ENCODE assay signal across 8 cellular contexts in the genomic region with DNA sequence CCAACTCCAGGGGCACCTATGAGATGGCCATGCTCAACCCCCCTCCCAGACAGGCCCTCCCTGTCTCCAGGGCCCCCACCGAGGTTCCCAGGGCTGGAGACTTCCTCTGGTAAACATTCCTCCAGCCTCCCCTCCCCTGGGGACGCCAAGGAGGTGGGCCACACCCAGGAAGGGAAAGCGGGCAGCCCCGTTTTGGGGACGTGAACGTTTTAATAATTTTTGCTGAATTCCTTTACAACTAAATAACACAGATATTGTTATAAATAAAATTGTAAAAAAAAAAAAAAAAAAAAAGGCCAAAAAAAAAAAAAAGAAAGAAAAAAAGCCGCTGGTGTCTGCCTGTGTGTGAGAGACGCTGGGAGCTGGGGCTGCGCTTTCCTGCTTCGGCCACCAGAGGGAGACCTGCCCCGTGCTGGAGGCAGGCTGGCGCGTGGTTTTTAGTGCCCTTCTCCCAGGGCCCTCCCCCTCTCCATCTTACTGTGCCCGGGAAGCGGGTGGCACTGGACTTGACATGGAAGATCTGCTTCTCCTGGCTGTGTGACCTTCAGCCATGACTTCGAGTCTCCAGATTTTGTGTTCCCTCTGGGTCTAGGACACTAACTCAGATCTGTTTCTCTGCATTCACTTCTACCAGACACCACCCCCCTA. TPM values are rescaled to one million over a fixed set of nuclear protein-coding genes. Genes with fewer than 3 reads are reported as not detected.
A peak's percentile ranks its signal among the peaks of the same experiment; 100 is the strongest.
DNase-seq lines count a peak whose midpoint lies in the region; ATAC-seq and TF ChIP-seq lines count a peak whose summit lies in the region.

No MANE protein-coding gene starts in this region.

- peaks cover 27% of the 10 kb centered on the region for H3K4me1 Mint-ChIP-seq in activated CD8-positive, alpha-beta T cell treated with anti-CD3 and anti-CD28 coated beads for 36 hours (ENCODE audit: low read depth)

- H3K4me3 ChIP-seq in lung = no peak overlapping the region

- WGBS in lung, 2 donors = 7 to 9% methylated on average over 15 to 16 of the region's 16 CpGs

- H3K36me3 Mint-ChIP-seq in activated CD8-positive, alpha-beta T cell treated with anti-CD3 and anti-CD28 coated beads for 36 hours (ENCODE audit: low read depth) = no peaks in the 10 kb centered on the region

- CTCF ChIA-PET in activated CD8-positive, alpha-beta T cell treated with anti-CD3 and anti-CD28 coated beads for 36 hours (lab: Charles Lee) = interaction anchor here (0.8 to 8.8 kb wide), 35 partner anchors 8 to 263 kb away, joined by 3 to 397 read pairs (median 4); partner anchors contain the start of genes GLI1, LRP1, SHMT2 and STAC3

- no peak overlapping the region for H3K27ac ChIP-seq in lung (ENCODE audit: low read depth in 1 of 2, low read length in 1 of 2)

- ATAC-seq in activated CD8-positive, alpha-beta T cell treated with anti-CD3 and anti-CD28 coated beads for 36 hours = peak; percentile 71
- ATAC-seq in lung (ENCODE audit: insufficient read depth, low FRiP score) (peak; percentile 80), GM18873 (IDR thresholded peaks at IDR 0.05; ENCODE audit: low FRiP score, unreplicated experiment) (no peak)

- H3K4me1 ChIP-seq in lung (ENCODE audit: control insufficient read depth in 2 of 2, insufficient read depth in 2 of 2, low read length in 2 of 2) = peaks cover 0 to 10% of the 10 kb centered on the region in 2 donors

- DNase-seq in G401 (ENCODE audit: low spot score) = peak; percentile 92
- peak; percentile 89 for DNase-seq in HPDE6-E6E7 (ENCODE audit: extremely low spot score)
- DNase-seq in NCI-H82 (lab: John Stamatoyannopoulos, UW) = peak; percentile 88
- DNase-seq in activated CD8-positive, alpha-beta T cell treated with anti-CD3 and anti-CD28 coated beads for 36 hours = peak; percentile 89
- peak; percentile 54 to 80 for DNase-seq in dermis microvascular lymphatic vessel endothelial cell (ENCODE audit: low read depth in 2 of 2)
- DNase-seq in lung (ENCODE audit: low spot score) = peak; percentile 87
- DNase-seq in stimulated activated CD8-positive, alpha-beta memory T cell treated with anti-CD3 and anti-CD28 coated beads, Interleukin-15, amount 100 ng/mL, for 24 hours (ENCODE audit: low read depth) = peak; percentile 69

- in situ Hi-C loops in G401 (cut with HindIII; ENCODE audit: low sequenced_read_pairs) = no loop called here

- H3K27ac Mint-ChIP-seq in activated CD8-positive, alpha-beta T cell treated with anti-CD3 and anti-CD28 coated beads for 36 hours = no peak overlapping the region

- no peaks in the 10 kb centered on the region for H3K9me3 ChIP-seq in lung (ENCODE audit: control insufficient read depth in 2 of 2, insufficient read depth in 1 of 2, low read length in 1 of 2)

- no peaks in the 10 kb centered on the region for H3K9me3 Mint-ChIP-seq in activated CD8-positive, alpha-beta T cell treated with anti-CD3 and anti-CD28 coated beads for 36 hours

- TF ChIP-seq CTCF in activated CD8-positive, alpha-beta T cell treated with anti-CD3 and anti-CD28 coated beads for 36 hours (IDR thresholded peaks at IDR 0.05) = peak; percentile 92
- peak; percentile 92 for TF ChIP-seq CTCF in lung (IDR thresholded peaks at IDR 0.05; ENCODE audit: control extremely low read depth, extremely low read depth)

- peaks cover 0 to 27% of the 10 kb centered on the region in 2 donors for H3K36me3 ChIP-seq in lung (ENCODE audit: control insufficient read depth in 2 of 2, insufficient read depth in 2 of 2, low read length in 2 of 2)

- H3K4me3 Mint-ChIP-seq in activated CD8-positive, alpha-beta T cell treated with anti-CD3 and anti-CD28 coated beads for 36 hours = no peak overlapping the region

- no peaks in the 10 kb centered on the region for H3K27me3 ChIP-seq in lung (ENCODE audit: control insufficient read depth, insufficient read depth)

- POLR2A ChIA-PET in activated CD8-positive, alpha-beta T cell treated with anti-CD3 and anti-CD28 coated beads for 36 hours (lab: Charles Lee) = interaction anchor here (1.0 to 8.2 kb wide), 3 partner anchors 17 to 27 kb away, joined by 3 to 99 read pairs (median 13); partner anchors contain the start of gene SHMT2

- peaks cover 38% of the 10 kb centered on the region for H3K27me3 Mint-ChIP-seq in activated CD8-positive, alpha-beta T cell treated with anti-CD3 and anti-CD28 coated beads for 36 hours

- intact Hi-C loops in activated CD8-positive, alpha-beta T cell treated with anti-CD3 and anti-CD28 coated beads for 36 hours (cut with micrococcal nuclease) = loop anchor here (1.0 kb wide), 1 partner anchor 30 kb away; no protein-coding TSS in a partner anchor

RNA-seq across cellular contexts. Expression of gene NXPH4, which starts 3.4 kb away (rescaled TPM):
- total RNA-seq in G401 (2014; rRNA removed; shearing (Covaris generic)) = 0.49 TPM in 1 of 2 replicates, not detected in the other
- total RNA-seq in activated CD8-positive, alpha-beta T cell treated with anti-CD3 and anti-CD28 coated beads for 36 hours = under 1 TPM; 0.41 to 0.45 TPM
- under 0.01 TPM in 1 of 2 replicates, not detected in the other for total RNA-seq in dermis microvascular lymphatic vessel endothelial cell
- total RNA-seq in lung = under 1 TPM; 0.80 to 0.94 TPM
- under 1 TPM; 0.15 to 0.16 TPM for polyA plus RNA-seq in lung

RNA-seq across cellular contexts. Expression of gene SHMT2, which starts 16.3 kb away (rescaled TPM):
- 160 and 174 TPM in 2 replicates for total RNA-seq in G401 (2014; rRNA removed; shearing (Covaris generic))
- 100 to 1,000 TPM; 480 to 529 TPM for total RNA-seq in activated CD8-positive, alpha-beta T cell treated with anti-CD3 and anti-CD28 coated beads for 36 hours
- total RNA-seq in dermis microvascular lymphatic vessel endothelial cell (153 and 155 TPM in 2 replicates), lung (100 to 1,000 TPM in 1 of 2 donors, 10 to 100 TPM in 1; 46.1 to 113 TPM)
- polyA plus RNA-seq in lung = 10 to 100 TPM; 56.6 to 97.0 TPM

RNA-seq across cellular contexts. Expression of gene STAC3, which starts 37.8 kb away (rescaled TPM):
- total RNA-seq in G401 (2014; rRNA removed; shearing (Covaris generic)) = 0.14 TPM in 1 of 2 replicates, not detected in the other
- 1 to 10 TPM; 1.7 to 2.1 TPM for total RNA-seq in activated CD8-positive, alpha-beta T cell treated with anti-CD3 and anti-CD28 coated beads for 36 hours
- total RNA-seq in dermis microvascular lymphatic vessel endothelial cell (0.13 TPM in 2 replicates), lung (1 to 10 TPM; 1.7 to 5.9 TPM)
- 1 to 10 TPM; 6.9 to 7.4 TPM for polyA plus RNA-seq in lung
